Comparison of ENCODE assay signal across 8 cellular contexts in genomic region chr2:202178342-202178958, GRCh38. TPM values are rescaled to one million over a fixed set of nuclear protein-coding genes. Genes with fewer than 3 reads are reported as not detected.
A peak's percentile ranks its signal among the peaks of the same experiment; 100 is the strongest.
DNase-seq lines count a peak whose midpoint lies in the region; ATAC-seq and TF ChIP-seq lines count a peak whose summit lies in the region.
"Had no signal": no experiment of that assay in that cellular context is flagged by ENCODE, and none has a peak within 500 bp of the region (broad histone marks: within the 10 kb centered on the region; RNA-seq: fewer than 3 reads in every experiment).

No MANE protein-coding gene starts in this region.

- H3K4me1 ChIP-seq in right cardiac atrium (ENCODE audit: control insufficient read depth, insufficient read depth, low read length), result no peaks in the 10 kb centered on the region

- intact Hi-C loops in right cardiac atrium (cut with DNase I), result loop anchor here (2.0 to 10.0 kb wide), 7 partner anchors 114 to 384 kb away; partner anchors contain the start of gene FZD7 (in 3 of the 4)

- WGBS in right cardiac atrium, result 45% methylated on average over 7 of the region's 7 CpGs

- TF ChIP-seq CTCF in GM12873 (IDR thresholded peaks at IDR 0.05; ENCODE audit: insufficient read depth, low read depth, low read length, missing control alignments), result peak; percentile 75

- no peak overlapping the region for H3K27ac ChIP-seq in right cardiac atrium (ENCODE audit: low read length)
- H3K27ac ChIP-seq: epithelial cell of prostate had no signal

- H3K9me3 ChIP-seq in right cardiac atrium (ENCODE audit: control insufficient read depth, low read length), result no peaks in the 10 kb centered on the region

- ATAC-seq in SK-N-SH treated with all-trans-retinoic acid at 6 μM for 48 hours (peak; percentile 98), right cardiac atrium (peak; percentile 77 to 84), HG03378 (IDR thresholded peaks at IDR 0.05; ENCODE audit: unreplicated experiment) (no peak)

- H3K4me3 ChIP-seq in right cardiac atrium (ENCODE audit: low read length), result no peak overlapping the region
- no peak overlapping the region for H3K4me3 ChIP-seq in skeletal muscle cell (ENCODE audit: low read depth, low read length)

- DNase-seq in NAMALWA (ENCODE audit: low spot score) (peak; percentile 77), amniotic stem cell (lab: John Stamatoyannopoulos, UW) (peak; percentile 63), right cardiac atrium (no peak), skeletal muscle cell (ENCODE audit: low read depth) (peak; percentile 23)

- H3K27me3 ChIP-seq in right cardiac atrium (ENCODE audit: control insufficient read depth, insufficient read depth), result no peaks in the 10 kb centered on the region

TF ChIP-seq in SK-N-SH treated with all-trans-retinoic acid at 6 μM for 48 hours, 23 proteins besides CTCF, POLR2A, EP300 and RAD21:
- TF ChIP-seq PPARA (CRISPR knock-in tag; IDR thresholded peaks at IDR 0.05; ENCODE audit: borderline replicate concordance), result no peak
- TF ChIP-seq POU6F1 (CRISPR knock-in tag; IDR thresholded peaks at IDR 0.05; ENCODE audit: borderline replicate concordance, low read depth), result no peak
- no peak for TF ChIP-seq ZNF70 (CRISPR knock-in tag; IDR thresholded peaks at IDR 0.05)
- TF ChIP-seq BACH2 (CRISPR knock-in tag; IDR thresholded peaks at IDR 0.05; ENCODE audit: borderline replicate concordance), result no peak
- no peak for TF ChIP-seq GLIS3 (CRISPR knock-in tag; IDR thresholded peaks at IDR 0.05)
- no peak for TF ChIP-seq TSHZ2 (CRISPR knock-in tag; IDR thresholded peaks at IDR 0.05)
- no peak for TF ChIP-seq ZNF565 (CRISPR knock-in tag; conservative IDR thresholded peaks at IDR 0.05; ENCODE audit: low read depth)
- TF ChIP-seq ESRRG (CRISPR knock-in tag; IDR thresholded peaks at IDR 0.05), result no peak
- TF ChIP-seq SNAI2 (CRISPR knock-in tag; IDR thresholded peaks at IDR 0.05), result no peak
- no peak for TF ChIP-seq ZFP30 (CRISPR knock-in tag; IDR thresholded peaks at IDR 0.05)
TF ChIP-seq in SK-N-SH treated with all-trans-retinoic acid at 6 μM for 48 hours: peak in this region for 0.

RNA-seq across cellular contexts. Expression of gene SUMO1, which starts 59.9 kb away (rescaled TPM):
- 10 to 100 TPM; 60.4 to 71.6 (median 65.0) TPM for total RNA-seq in right cardiac atrium
- polyA plus RNA-seq in right cardiac atrium, result 101 TPM

Comparison
In these comparisons a context has a peak if more than half of its experiments do, and no peak if none do; other contexts are left out.
1. DNase-seq: peak in NAMALWA (single experiment), amniotic stem cell (single experiment) and skeletal muscle cell (single experiment); none in right cardiac atrium (0 of 3).